ENCODE assay signal across 9 cellular contexts in genomic region chr20:33399924-33400323, GRCh38. TPM values are rescaled to one million over a fixed set of nuclear protein-coding genes. Genes with fewer than 3 reads are reported as not detected.
DNase-seq lines count a peak whose midpoint lies in the region; ATAC-seq and TF ChIP-seq lines count a peak whose summit lies in the region.
"Had no signal": no experiment of that assay in that cellular context is flagged by ENCODE, and none has a peak within 500 bp of the region (broad histone marks: within the 10 kb centered on the region; RNA-seq: fewer than 3 reads in every experiment).

No MANE protein-coding gene starts in this region.

- H3K9me3 ChIP-seq in iPS-18c (ENCODE audit: control insufficient read depth, insufficient read depth, low read length), result no peaks in the 10 kb centered on the region

- H3K4me1 Mint-ChIP-seq in activated naive CD4-positive, alpha-beta T cell treated with anti-CD3 and anti-CD28 coated beads, Interleukin-2, amount 50 U/mL, for 24 hours, result peaks cover 77% of the 10 kb centered on the region
- H3K4me1 Mint-ChIP-seq in activated CD4-positive, alpha-beta memory T cell treated with anti-CD3 and anti-CD28 coated beads for 36 hours (ENCODE audit: low read depth), result peaks cover 44% of the 10 kb centered on the region
- H3K4me1 Mint-ChIP-seq in type B pancreatic cell (ENCODE audit: unreplicated experiment), result peaks cover 27% of the 10 kb centered on the region

- no peaks in the 10 kb centered on the region for H3K9me3 Mint-ChIP-seq in activated naive CD4-positive, alpha-beta T cell treated with anti-CD3 and anti-CD28 coated beads, Interleukin-2, amount 50 U/mL, for 24 hours
- H3K9me3 Mint-ChIP-seq in activated CD4-positive, alpha-beta memory T cell treated with anti-CD3 and anti-CD28 coated beads for 36 hours, result no peaks in the 10 kb centered on the region
- H3K9me3 Mint-ChIP-seq in type B pancreatic cell, result no peaks in the 10 kb centered on the region

- POLR2A ChIA-PET in activated CD4-positive, alpha-beta memory T cell treated with anti-CD3 and anti-CD28 coated beads for 36 hours (lab: Charles Lee), result no interaction called here

- ATAC-seq in HG03432 (IDR thresholded peaks at IDR 0.05; ENCODE audit: unreplicated experiment), result no peak

- H3K27me3 Mint-ChIP-seq in activated naive CD4-positive, alpha-beta T cell treated with anti-CD3 and anti-CD28 coated beads, Interleukin-2, amount 50 U/mL, for 24 hours, result no peaks in the 10 kb centered on the region
- H3K27me3 Mint-ChIP-seq in activated CD4-positive, alpha-beta memory T cell treated with anti-CD3 and anti-CD28 coated beads for 36 hours, result no peaks in the 10 kb centered on the region
- no peaks in the 10 kb centered on the region for H3K27me3 Mint-ChIP-seq in type B pancreatic cell

- H3K36me3 Mint-ChIP-seq in activated naive CD4-positive, alpha-beta T cell treated with anti-CD3 and anti-CD28 coated beads, Interleukin-2, amount 50 U/mL, for 24 hours, result peaks cover 5% of the 10 kb centered on the region
- H3K36me3 Mint-ChIP-seq in activated CD4-positive, alpha-beta memory T cell treated with anti-CD3 and anti-CD28 coated beads for 36 hours, result peaks cover 2% of the 10 kb centered on the region
- H3K36me3 Mint-ChIP-seq in type B pancreatic cell, result no peaks in the 10 kb centered on the region

- peak overlapping the region; percentile 100; the same call in 1 of the 2 replicates for H3K4me3 ChIP-seq in iPS-18c (ENCODE audit: insufficient read depth, low read depth, low read length)

- intact Hi-C loops in activated CD4-positive, alpha-beta memory T cell treated with anti-CD3 and anti-CD28 coated beads for 36 hours (cut with micrococcal nuclease), result loop anchor here (5.0 kb wide), 1 partner anchor 267 kb away; the partner anchor contains the start of gene ACTL10

- TF ChIP-seq CTCF in type B pancreatic cell (conservative IDR thresholded peaks at IDR 0.05), result no peak

- peak overlapping the region; percentile 94 for H3K4me3 Mint-ChIP-seq in activated naive CD4-positive, alpha-beta T cell treated with anti-CD3 and anti-CD28 coated beads, Interleukin-2, amount 50 U/mL, for 24 hours
- peak overlapping the region; percentile 94 for H3K4me3 Mint-ChIP-seq in activated CD4-positive, alpha-beta memory T cell treated with anti-CD3 and anti-CD28 coated beads for 36 hours
- H3K4me3 Mint-ChIP-seq in type B pancreatic cell, result peak overlapping the region; percentile 100

- DNase-seq in activated naive CD4-positive, alpha-beta T cell treated with Interleukin-2 at 50 U/mL for 16 hours, result no peak
- no peak for DNase-seq in activated CD4-positive, alpha-beta memory T cell treated with anti-CD3 and anti-CD28 coated beads for 36 hours
- DNase-seq in type B pancreatic cell (ENCODE audit: extremely low spot score, unreplicated experiment), result no peak
- no peak for DNase-seq in cerebellar cortex (ENCODE audit: low spot score)
- DNase-seq in NCI-H510A (lab: John Stamatoyannopoulos, UW), result no peak
- DNase-seq: NCI-H2029 had no signal

- H3K27ac Mint-ChIP-seq in activated naive CD4-positive, alpha-beta T cell treated with anti-CD3 and anti-CD28 coated beads, Interleukin-2, amount 50 U/mL, for 24 hours, result no peak overlapping the region
- no peak overlapping the region for H3K27ac Mint-ChIP-seq in activated CD4-positive, alpha-beta memory T cell treated with anti-CD3 and anti-CD28 coated beads for 36 hours
- peak overlapping the region; percentile 87 for H3K27ac Mint-ChIP-seq in type B pancreatic cell

- CTCF ChIA-PET in activated CD4-positive, alpha-beta memory T cell treated with anti-CD3 and anti-CD28 coated beads for 36 hours (lab: Charles Lee), result interaction anchor here (1.2 to 2.4 kb wide), 3 partner anchors 13 to 45 kb away, joined by 3 to 10 read pairs (median 3); partner anchors contain the start of gene SNTA1

RNA-seq across cellular contexts. Expression of gene CDK5RAP1, which starts 1.4 kb away (rescaled TPM):
- 10 to 100 TPM; 39.6 to 40.3 TPM for total RNA-seq in activated CD4-positive, alpha-beta memory T cell treated with anti-CD3 and anti-CD28 coated beads for 36 hours
- 48.4 and 58.3 TPM in 2 replicates for total RNA-seq in type B pancreatic cell (ENCODE audit: low replicate concordance)

RNA-seq across cellular contexts. Expression of gene SNTA1, which starts 43.6 kb away (rescaled TPM):
- 1 to 10 TPM; 5.6 to 5.7 TPM for total RNA-seq in activated CD4-positive, alpha-beta memory T cell treated with anti-CD3 and anti-CD28 coated beads for 36 hours
- 7.6 and 19.5 TPM in 2 replicates for total RNA-seq in type B pancreatic cell (ENCODE audit: low replicate concordance)
